ENCODE assay signal across 15 cellular contexts in genomic region chr1:228836954-228837481, GRCh38.
DNase-seq lines count a peak whose midpoint lies in the region; ATAC-seq and TF ChIP-seq lines count a peak whose summit lies in the region.
"Had no signal": no experiment of that assay in that cellular context is flagged by ENCODE, and none has a peak within 500 bp of the region (broad histone marks: within the 10 kb centered on the region; RNA-seq: fewer than 3 reads in every experiment).

No MANE protein-coding gene starts in this region.

- H3K9ac ChIP-seq in mucosa of rectum (ENCODE audit: low read depth in 1 of 2, low read length in 2 of 2): peak overlapping the region; percentile 53 to 65

- no peak for TF ChIP-seq CTCF in HL-60 (IDR thresholded peaks at IDR 0.05; ENCODE audit: insufficient read depth, low read length)
- TF ChIP-seq CTCF in type B pancreatic cell (conservative IDR thresholded peaks at IDR 0.05): no peak

- no peak overlapping the region for H3K4me3 ChIP-seq in HL-60 (replicated peaks; ENCODE audit: insufficient read depth, low read length)
- H3K4me3 ChIP-seq in mucosa of rectum (ENCODE audit: low read length in 2 of 2): peak overlapping the region; percentile 48 to 52
- H3K4me3 ChIP-seq: left lung, sigmoid colon had no signal

- no peaks in the 10 kb centered on the region for H3K27me3 Mint-ChIP-seq in type B pancreatic cell
- H3K27me3 Mint-ChIP-seq: activated naive CD8-positive, alpha-beta T cell treated with anti-CD3 and anti-CD28 coated beads, Interleukin-2, amount 50 U/mL, for 24 hours had no signal

- DNase-seq in HL-60 (ENCODE audit: low read depth in 1 of 2, low spot score in 1 of 2): no peak
- no peak for DNase-seq in type B pancreatic cell (ENCODE audit: extremely low spot score, unreplicated experiment)
- DNase-seq: activated CD4-positive, alpha-beta T cell treated with anti-CD3 and anti-CD28 coated beads for 48 hours; activated naive CD8-positive, alpha-beta T cell treated with anti-CD3 and anti-CD28 coated beads, Interleukin-2, amount 50 U/mL, for 24 hours; left lung; NCI-H2107; NCI-H510A; sigmoid colon; stimulated activated naive CD4-positive, alpha-beta T cell treated with Interleukin-2 at 50 U/mL for 16 hours; SW 1271 had no signal

- no peaks in the 10 kb centered on the region for H3K36me3 ChIP-seq in mucosa of rectum (ENCODE audit: control insufficient read depth in 2 of 2, insufficient read depth in 2 of 2, low read length in 2 of 2)
- H3K36me3 ChIP-seq: left lung, sigmoid colon had no signal

- H3K27me3 ChIP-seq in HL-60 (ENCODE audit: insufficient read depth, poor library complexity, severe bottlenecking) (no peaks in the 10 kb centered on the region), mucosa of rectum (ENCODE audit: control insufficient read depth in 2 of 2, insufficient read depth in 2 of 2, low read length in 2 of 2) (no peaks in the 10 kb centered on the region)
- H3K27me3 ChIP-seq: left lung, sigmoid colon had no signal

- ATAC-seq in GM18519 (IDR thresholded peaks at IDR 0.05; ENCODE audit: low FRiP score, unreplicated experiment) (no peak), GM18858 (IDR thresholded peaks at IDR 0.05; ENCODE audit: unreplicated experiment) (no peak), HG03159 (IDR thresholded peaks at IDR 0.05; ENCODE audit: unreplicated experiment) (no peak)
- ATAC-seq: activated naive CD8-positive, alpha-beta T cell treated with anti-CD3 and anti-CD28 coated beads, Interleukin-2, amount 50 U/mL, for 24 hours had no signal

- H3K27ac ChIP-seq in HL-60 (replicated peaks): peak overlapping the region; percentile 61; the same call in 1 of the 2 replicates
- H3K27ac ChIP-seq in cingulate gyrus (ENCODE audit: low read depth, low read length): peak overlapping the region; percentile 91
- peak overlapping the region; percentile 91 to 92 for H3K27ac ChIP-seq in mucosa of rectum (ENCODE audit: low read depth in 2 of 2, low read length in 2 of 2)

- no peaks in the 10 kb centered on the region for H3K9me3 Mint-ChIP-seq in type B pancreatic cell
- H3K9me3 Mint-ChIP-seq: activated naive CD8-positive, alpha-beta T cell treated with anti-CD3 and anti-CD28 coated beads, Interleukin-2, amount 50 U/mL, for 24 hours had no signal

- H3K36me3 Mint-ChIP-seq in type B pancreatic cell: no peaks in the 10 kb centered on the region

- peaks cover 64% of the 10 kb centered on the region for H3K4me1 Mint-ChIP-seq in type B pancreatic cell (ENCODE audit: unreplicated experiment)
- H3K4me1 Mint-ChIP-seq: activated naive CD8-positive, alpha-beta T cell treated with anti-CD3 and anti-CD28 coated beads, Interleukin-2, amount 50 U/mL, for 24 hours had no signal

- peak overlapping the region; percentile 52 for H3K4me3 Mint-ChIP-seq in type B pancreatic cell
- H3K4me3 Mint-ChIP-seq: activated naive CD8-positive, alpha-beta T cell treated with anti-CD3 and anti-CD28 coated beads, Interleukin-2, amount 50 U/mL, for 24 hours had no signal

- H3K27ac Mint-ChIP-seq in type B pancreatic cell: peak overlapping the region; percentile 93
- H3K27ac Mint-ChIP-seq: activated naive CD8-positive, alpha-beta T cell treated with anti-CD3 and anti-CD28 coated beads, Interleukin-2, amount 50 U/mL, for 24 hours had no signal

- H3K9me3 ChIP-seq in mucosa of rectum (ENCODE audit: control insufficient read depth in 2 of 2, low read length in 2 of 2): no peaks in the 10 kb centered on the region
- H3K9me3 ChIP-seq: left lung, sigmoid colon had no signal

- H3K4me1 ChIP-seq in mucosa of rectum (ENCODE audit: control insufficient read depth in 2 of 2, insufficient read depth in 2 of 2, low read length in 2 of 2): peaks cover 23 to 51% of the 10 kb centered on the region in 2 donors
